Comparison of ENCODE assay signal across 8 cellular contexts in genomic region chr1:78114034-78114956, GRCh38.
DNase-seq lines count a peak whose midpoint lies in the region; ATAC-seq and TF ChIP-seq lines count a peak whose summit lies in the region.
"Had no signal": no experiment of that assay in that cellular context is flagged by ENCODE, and none has a peak within 500 bp of the region (broad histone marks: within the 10 kb centered on the region; RNA-seq: fewer than 3 reads in every experiment).

No MANE protein-coding gene starts in this region.

- H3K4me1 Mint-ChIP-seq in activated naive CD8-positive, alpha-beta T cell treated with anti-CD3 and anti-CD28 coated beads, Interleukin-2, amount 10 ng/mL, durations not matched to agents 7 days and 5 days: peaks cover 7% of the 10 kb centered on the region

- no peak overlapping the region for H3K4me3 Mint-ChIP-seq in activated naive CD8-positive, alpha-beta T cell treated with anti-CD3 and anti-CD28 coated beads, Interleukin-2, amount 10 ng/mL, durations not matched to agents 7 days and 5 days

- H3K27ac Mint-ChIP-seq in activated naive CD8-positive, alpha-beta T cell treated with anti-CD3 and anti-CD28 coated beads, Interleukin-2, amount 10 ng/mL, durations not matched to agents 7 days and 5 days: no peak overlapping the region

- no peaks in the 10 kb centered on the region for H3K4me1 ChIP-seq in HEK293 (ENCODE audit: control insufficient read depth, insufficient read depth, low read length)

- H3K9me3 Mint-ChIP-seq in activated naive CD8-positive, alpha-beta T cell treated with anti-CD3 and anti-CD28 coated beads, Interleukin-2, amount 10 ng/mL, durations not matched to agents 7 days and 5 days: no peaks in the 10 kb centered on the region

- no peaks in the 10 kb centered on the region for H3K27me3 ChIP-seq in MG63
- H3K27me3 ChIP-seq: neutrophil had no signal

- POLR2A ChIA-PET in HEK293 (lab: Yijun Ruan, JAX): interaction anchor here (1.0 to 2.3 kb wide), 2 partner anchors 110 to 136 kb away, joined by 4 to 20 read pairs; partner anchors contain the start of genes DNAJB4 and FUBP1
- POLR2A ChIA-PET in activated naive CD8-positive, alpha-beta T cell treated with anti-CD3 and anti-CD28 coated beads, Interleukin-2, amount 10 ng/mL, durations not matched to agents 7 days and 5 days (lab: Charles Lee): interaction anchor here (0.8 to 0.9 kb wide), 2 partner anchors 110 to 136 kb away, joined by 3 to 5 read pairs; partner anchors contain the start of gene DNAJB4

- H3K36me3 ChIP-seq in HEK293 (ENCODE audit: control insufficient read depth in 2 of 2, insufficient read depth in 1 of 2, low read length in 2 of 2) (no peaks in the 10 kb centered on the region), MG63 (no peaks in the 10 kb centered on the region)
- H3K36me3 ChIP-seq: neutrophil had no signal

- H3K4me3 ChIP-seq in HEK293 (ENCODE audit: low read depth, low read length): no peak overlapping the region
- no peak overlapping the region for H3K4me3 ChIP-seq in MG63
- H3K4me3 ChIP-seq in retinal pigment epithelial cell (ENCODE audit: low read length): no peak overlapping the region

- CTCF ChIA-PET in HEK293 (lab: Yijun Ruan, JAX): interaction anchor here (0.6 to 3.2 kb wide), 73 partner anchors 8 to 1413 kb away, joined by 3 to 42 read pairs (median 4); partner anchors contain the start of genes DNAJB4 and FUBP1

- DNase-seq in MG63: peak; percentile 34
- DNase-seq in SHP77 (lab: John Stamatoyannopoulos, UW): peak; percentile 67 to 79
- peak; percentile 33 for DNase-seq in activated naive CD8-positive, alpha-beta T cell treated with anti-CD3 and anti-CD28 coated beads, Interleukin-2, amount 10 ng/mL, durations not matched to agents 7 days and 5 days
- peak; percentile 44 for DNase-seq in Right ventricle myocardium superior
- peak; percentile 34 for DNase-seq in retinal pigment epithelial cell (ENCODE audit: low read depth)

- ATAC-seq in activated naive CD8-positive, alpha-beta T cell treated with anti-CD3 and anti-CD28 coated beads, Interleukin-2, amount 10 ng/mL, durations not matched to agents 7 days and 5 days (ENCODE audit: low read depth): peak; percentile 81
- ATAC-seq in Right ventricle myocardium superior (ENCODE audit: poor library complexity): peak; percentile 89

- peak; percentile 54; the same call in 1 of the 2 replicates for TF ChIP-seq CTCF in GM12874 (IDR thresholded peaks at IDR 0.05; ENCODE audit: insufficient read depth, low read depth, low read length)
- peak; percentile 85 for TF ChIP-seq CTCF in HEK293 (tag by site-specific recombination; IDR thresholded peaks at IDR 0.05)
- peak; percentile 80 for TF ChIP-seq CTCF in retinal pigment epithelial cell (conservative IDR thresholded peaks at IDR 0.05; ENCODE audit: low read depth, low read length)

- H3K27ac ChIP-seq in HEK293 (ENCODE audit: extremely low read depth, low read depth, low read length): no peak overlapping the region
- H3K27ac ChIP-seq: neutrophil had no signal

- peaks cover 4% of the 10 kb centered on the region for H3K27me3 Mint-ChIP-seq in activated naive CD8-positive, alpha-beta T cell treated with anti-CD3 and anti-CD28 coated beads, Interleukin-2, amount 10 ng/mL, durations not matched to agents 7 days and 5 days

- intact Hi-C loops in Right ventricle myocardium superior (cut with DNase I): loop anchor here (5.0 kb wide), 1 partner anchor 137 kb away; the partner anchor contains the start of gene FUBP1

- H3K9me3 ChIP-seq in HEK293 (ENCODE audit: control insufficient read depth, insufficient read depth, low read depth, low read length) (no peaks in the 10 kb centered on the region), MG63 (no peaks in the 10 kb centered on the region)
- H3K9me3 ChIP-seq: neutrophil had no signal

- H3K36me3 Mint-ChIP-seq in activated naive CD8-positive, alpha-beta T cell treated with anti-CD3 and anti-CD28 coated beads, Interleukin-2, amount 10 ng/mL, durations not matched to agents 7 days and 5 days: no peaks in the 10 kb centered on the region

TF ChIP-seq in HEK293, 187 proteins besides CTCF, POLR2A, EP300 and RAD21 (continues in another document):
- 0 out of 2 replicates have a peak, but pooled peaks have one; percentile 33 for TF ChIP-seq ZSCAN30 (tag by site-specific recombination; IDR thresholded peaks at IDR 0.05)
- no peak for TF ChIP-seq ZNF830 (tag by site-specific recombination; IDR thresholded peaks at IDR 0.05; ENCODE audit: low read depth)
- TF ChIP-seq IKZF3 (tag by site-specific recombination; IDR thresholded peaks at IDR 0.05): 0 out of 2 replicates have a peak, but pooled peaks have one; percentile 25
- no peak for TF ChIP-seq ZNF341 (tag by site-specific recombination; IDR thresholded peaks at IDR 0.05; ENCODE audit: low read depth)
- TF ChIP-seq ZBTB8A (tag by site-specific recombination; IDR thresholded peaks at IDR 0.05): 0 out of 2 replicates have a peak, but pooled peaks have one; percentile 13
- TF ChIP-seq REST (tag by site-specific recombination; IDR thresholded peaks at IDR 0.05): no peak
- TF ChIP-seq ZNF174 (tag by site-specific recombination; IDR thresholded peaks at IDR 0.05): no peak
- no peak for TF ChIP-seq ZNF639 (tag by site-specific recombination; IDR thresholded peaks at IDR 0.05)
- no peak for TF ChIP-seq ZNF239 (tag by site-specific recombination; IDR thresholded peaks at IDR 0.05)
- no peak for TF ChIP-seq ZNF350 (tag by site-specific recombination; IDR thresholded peaks at IDR 0.05)
- no peak for TF ChIP-seq ZNF138 (tag by site-specific recombination; IDR thresholded peaks at IDR 0.05; ENCODE audit: borderline replicate concordance)
- no peak for TF ChIP-seq HOXA7 (CRISPR knock-in tag; IDR thresholded peaks at IDR 0.05; ENCODE audit: borderline replicate concordance)
- TF ChIP-seq, protein P1, sequence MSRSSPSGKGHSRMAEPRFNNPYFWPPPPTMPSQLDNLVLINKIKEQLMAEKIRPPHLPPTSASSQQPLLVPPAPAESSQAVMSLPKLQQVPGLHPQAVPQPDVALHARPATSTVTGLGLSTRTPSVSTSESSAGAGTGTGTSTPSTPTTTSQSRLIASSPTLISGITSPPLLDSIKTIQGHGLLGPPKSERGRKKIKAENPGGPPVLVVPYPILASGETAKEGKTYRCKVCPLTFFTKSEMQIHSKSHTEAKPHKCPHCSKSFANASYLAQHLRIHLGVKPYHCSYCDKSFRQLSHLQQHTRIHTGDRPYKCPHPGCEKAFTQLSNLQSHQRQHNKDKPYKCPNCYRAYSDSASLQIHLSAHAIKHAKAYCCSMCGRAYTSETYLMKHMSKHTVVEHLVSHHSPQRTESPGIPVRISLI (tag by site-specific recombination; IDR thresholded peaks at IDR 0.05): peak; percentile 68
- TF ChIP-seq MEIS1 (CRISPR knock-in tag; IDR thresholded peaks at IDR 0.05; ENCODE audit: borderline replicate concordance): peak; percentile 46; the same call in 1 of the 2 replicates
- TF ChIP-seq, protein P2, sequence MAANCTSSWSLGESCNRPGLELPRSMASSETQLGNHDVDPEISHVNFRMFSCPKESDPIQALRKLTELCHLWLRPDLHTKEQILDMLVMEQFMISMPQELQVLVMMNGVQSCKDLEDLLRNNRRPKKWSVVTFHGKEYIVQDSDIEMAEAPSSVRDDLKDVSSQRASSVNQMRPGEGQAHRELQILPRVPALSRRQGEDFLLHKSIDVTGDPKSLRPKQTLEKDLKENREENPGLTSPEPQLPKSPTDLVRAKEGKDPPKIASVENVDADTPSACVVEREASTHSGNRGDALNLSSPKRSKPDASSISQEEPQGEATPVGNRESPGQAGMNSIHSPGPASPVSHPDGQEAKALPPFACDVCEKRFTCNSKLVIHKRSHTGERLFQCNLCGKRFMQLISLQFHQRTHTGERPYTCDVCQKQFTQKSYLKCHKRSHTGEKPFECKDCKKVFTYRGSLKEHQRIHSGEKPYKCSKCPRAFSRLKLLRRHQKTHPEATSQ (tag by site-specific recombination; IDR thresholded peaks at IDR 0.05): no peak
- no peak for TF ChIP-seq ZNF354C (tag by site-specific recombination; IDR thresholded peaks at IDR 0.05; ENCODE audit: borderline replicate concordance, low read depth)
- no peak for TF ChIP-seq ZNF558 (tag by site-specific recombination; IDR thresholded peaks at IDR 0.05)
- peak; percentile 42; the same call in 1 of the 2 replicates for TF ChIP-seq ZNF677 (tag by site-specific recombination; IDR thresholded peaks at IDR 0.05)
